8 cellular contexts compared by ENCODE assay signal in genomic region chr6:10413850-10414765, GRCh38. TPM values are rescaled to one million over a fixed set of nuclear protein-coding genes. Genes with fewer than 3 reads are reported as not detected.
DNase-seq lines count a peak whose midpoint lies in the region; ATAC-seq and TF ChIP-seq lines count a peak whose summit lies in the region.

No MANE protein-coding gene starts in this region.

- WGBS in ovary, 3 donors = 2 to 3% (median 2%) methylated on average over 38 of the region's 38 CpGs

- DNase-seq in activated naive CD4-positive, alpha-beta T cell treated with anti-CD3 and anti-CD28 coated beads for 36 hours = no peak
- no peak for DNase-seq in activated naive CD4-positive, alpha-beta T cell treated with anti-CD3 and anti-CD28 coated beads, Interleukin-2, amount 50 U/mL, for 16 hours
- DNase-seq in SK-N-MC (ENCODE audit: low read depth, low spot score) (no peak), foreskin keratinocyte (peak in 1 of 2 donors; percentile 72), ovary (no peak), HPDE6-E6E7 (ENCODE audit: extremely low spot score) (no peak)

- TF ChIP-seq CTCF in foreskin keratinocyte (conservative IDR thresholded peaks at IDR 0.05) = peak; percentile 38
- no peak for TF ChIP-seq CTCF in ovary (IDR thresholded peaks at IDR 0.05)

- H3K27me3 Mint-ChIP-seq in activated naive CD4-positive, alpha-beta T cell treated with anti-CD3 and anti-CD28 coated beads for 36 hours (ENCODE audit: low read depth) = peaks cover 87% of the 10 kb centered on the region

- H3K4me1 ChIP-seq in foreskin keratinocyte (no peaks in the 10 kb centered on the region), stomach smooth muscle (ENCODE audit: control insufficient read depth, insufficient read depth, low read length) (peaks cover 41% of the 10 kb centered on the region), ovary (ENCODE audit: insufficient read depth) (peaks cover 18% of the 10 kb centered on the region)

- H3K27ac Mint-ChIP-seq in activated naive CD4-positive, alpha-beta T cell treated with anti-CD3 and anti-CD28 coated beads for 36 hours = peak overlapping the region; percentile 59

- peak overlapping the region; percentile 79 for H3K9ac ChIP-seq in SK-N-MC (ENCODE audit: insufficient read length)
- no peak overlapping the region for H3K9ac ChIP-seq in stomach smooth muscle (ENCODE audit: low read length in 2 of 2)

- TF ChIP-seq POLR2A in ovary (IDR thresholded peaks at IDR 0.05) = no peak

- peaks cover 49% of the 10 kb centered on the region for H3K4me1 Mint-ChIP-seq in activated naive CD4-positive, alpha-beta T cell treated with anti-CD3 and anti-CD28 coated beads for 36 hours (ENCODE audit: low read depth)

- intact Hi-C loops in activated naive CD4-positive, alpha-beta T cell treated with anti-CD3 and anti-CD28 coated beads for 36 hours (cut with micrococcal nuclease) = loop anchor here (2.0 kb wide), 1 partner anchor 31 kb away; no protein-coding TSS in a partner anchor
- intact Hi-C loops in ovary (cut with DNase I) = no loop called here

- peak overlapping the region; percentile 70 for H3K27ac ChIP-seq in SK-N-MC
- H3K27ac ChIP-seq in foreskin keratinocyte = peak overlapping the region; percentile 99
- H3K27ac ChIP-seq in stomach smooth muscle (ENCODE audit: low read length) = no peak overlapping the region
- H3K27ac ChIP-seq in ovary = no peak overlapping the region

- CTCF ChIA-PET in activated naive CD4-positive, alpha-beta T cell treated with anti-CD3 and anti-CD28 coated beads for 36 hours (lab: Charles Lee) = interaction anchor here (0.6 to 2.2 kb wide), 6 partner anchors 14 to 1031 kb away, joined by 3 to 5 read pairs (median 4); no protein-coding TSS in a partner anchor

- no peak for TF ChIP-seq EP300 in ovary (IDR thresholded peaks at IDR 0.05)

- H3K4me3 ChIP-seq in SK-N-MC (peak overlapping the region; percentile 89), stomach smooth muscle (ENCODE audit: low read length in 2 of 2) (peak overlapping the region; percentile 22 to 82), ovary (no peak overlapping the region)

- H3K4me3 Mint-ChIP-seq in activated naive CD4-positive, alpha-beta T cell treated with anti-CD3 and anti-CD28 coated beads for 36 hours = peak overlapping the region; percentile 68

- H3K27me3 ChIP-seq in foreskin keratinocyte (no peaks in the 10 kb centered on the region), stomach smooth muscle (ENCODE audit: control insufficient read depth in 1 of 2, insufficient read depth in 2 of 2, low read length in 2 of 2) (peaks cover 79 to 87% of the 10 kb centered on the region in 2 donors), ovary (peaks cover 18% of the 10 kb centered on the region)

- peaks cover 6% of the 10 kb centered on the region for H3K9me3 Mint-ChIP-seq in activated naive CD4-positive, alpha-beta T cell treated with anti-CD3 and anti-CD28 coated beads for 36 hours

- H3K9me3 ChIP-seq in SK-N-MC (ENCODE audit: low read depth, low read length) = no peaks in the 10 kb centered on the region
- H3K9me3 ChIP-seq in stomach smooth muscle (ENCODE audit: control insufficient read depth in 2 of 2, low read length in 2 of 2) = no peaks in the 10 kb centered on the region
- H3K9me3 ChIP-seq in ovary = peaks cover 0 to 14% of the 10 kb centered on the region in 2 donors

- peaks cover 1% of the 10 kb centered on the region for H3K36me3 Mint-ChIP-seq in activated naive CD4-positive, alpha-beta T cell treated with anti-CD3 and anti-CD28 coated beads for 36 hours (ENCODE audit: low read depth)

- ATAC-seq in foreskin keratinocyte = peak; percentile 4
- no peak for ATAC-seq in HG03280 (IDR thresholded peaks at IDR 0.05; ENCODE audit: unreplicated experiment)

- H3K36me3 ChIP-seq in SK-N-MC (ENCODE audit: insufficient read depth, low read length) (peaks cover 8% of the 10 kb centered on the region), stomach smooth muscle (ENCODE audit: control insufficient read depth in 2 of 2, insufficient read depth in 2 of 2, low read length in 2 of 2) (no peaks in the 10 kb centered on the region), ovary (no peaks in the 10 kb centered on the region)

RNA-seq across cellular contexts. Expression of gene TFAP2A, which starts 0.8 kb away (rescaled TPM):
- total RNA-seq in activated naive CD4-positive, alpha-beta T cell treated with anti-CD3 and anti-CD28 coated beads for 36 hours = under 1 TPM in 1 of 2 experiments, not detected in 1; 0.30 TPM
- total RNA-seq in foreskin keratinocyte = 35.2 and 37.0 TPM in 2 replicates
- 26.0 and 30.9 TPM in 2 replicates for polyA plus RNA-seq in foreskin keratinocyte
- total RNA-seq in ovary = under 1 TPM in 6 of 7 donors, not detected in 1; 0.10 to 0.67 (median 0.20) TPM
- under 1 TPM; 0.12 to 0.15 TPM for polyA plus RNA-seq in ovary

Comparison
In these comparisons a context has a peak if more than half of its experiments do, and no peak if none do; other contexts are left out.
1. H3K27ac ChIP-seq: peak in SK-N-MC (single experiment) and foreskin keratinocyte (single experiment); none in stomach smooth muscle (single experiment) and ovary (0 of 2).
2. RNA of gene TFAP2A, which starts 0.8 kb away (total RNA-seq): 35.2 to 37.0 TPM in foreskin keratinocyte; 0.30 TPM in activated naive CD4-positive, alpha-beta T cell treated with anti-CD3 and anti-CD28 coated beads for 36 hours and 0.10 to 0.67 TPM in ovary; every median in the first group is over 10 times any median in the second.